1 cellular context compared by ENCODE assay signal in genomic region chr14:71834308-71835204, GRCh38.
TF ChIP-seq lines count a peak whose summit lies in the region.

No MANE protein-coding gene starts in this region.

TF ChIP-seq in GM23338, 12 proteins besides CTCF, POLR2A, EP300 and RAD21 (continued from another document):
- TF ChIP-seq, protein P1, sequence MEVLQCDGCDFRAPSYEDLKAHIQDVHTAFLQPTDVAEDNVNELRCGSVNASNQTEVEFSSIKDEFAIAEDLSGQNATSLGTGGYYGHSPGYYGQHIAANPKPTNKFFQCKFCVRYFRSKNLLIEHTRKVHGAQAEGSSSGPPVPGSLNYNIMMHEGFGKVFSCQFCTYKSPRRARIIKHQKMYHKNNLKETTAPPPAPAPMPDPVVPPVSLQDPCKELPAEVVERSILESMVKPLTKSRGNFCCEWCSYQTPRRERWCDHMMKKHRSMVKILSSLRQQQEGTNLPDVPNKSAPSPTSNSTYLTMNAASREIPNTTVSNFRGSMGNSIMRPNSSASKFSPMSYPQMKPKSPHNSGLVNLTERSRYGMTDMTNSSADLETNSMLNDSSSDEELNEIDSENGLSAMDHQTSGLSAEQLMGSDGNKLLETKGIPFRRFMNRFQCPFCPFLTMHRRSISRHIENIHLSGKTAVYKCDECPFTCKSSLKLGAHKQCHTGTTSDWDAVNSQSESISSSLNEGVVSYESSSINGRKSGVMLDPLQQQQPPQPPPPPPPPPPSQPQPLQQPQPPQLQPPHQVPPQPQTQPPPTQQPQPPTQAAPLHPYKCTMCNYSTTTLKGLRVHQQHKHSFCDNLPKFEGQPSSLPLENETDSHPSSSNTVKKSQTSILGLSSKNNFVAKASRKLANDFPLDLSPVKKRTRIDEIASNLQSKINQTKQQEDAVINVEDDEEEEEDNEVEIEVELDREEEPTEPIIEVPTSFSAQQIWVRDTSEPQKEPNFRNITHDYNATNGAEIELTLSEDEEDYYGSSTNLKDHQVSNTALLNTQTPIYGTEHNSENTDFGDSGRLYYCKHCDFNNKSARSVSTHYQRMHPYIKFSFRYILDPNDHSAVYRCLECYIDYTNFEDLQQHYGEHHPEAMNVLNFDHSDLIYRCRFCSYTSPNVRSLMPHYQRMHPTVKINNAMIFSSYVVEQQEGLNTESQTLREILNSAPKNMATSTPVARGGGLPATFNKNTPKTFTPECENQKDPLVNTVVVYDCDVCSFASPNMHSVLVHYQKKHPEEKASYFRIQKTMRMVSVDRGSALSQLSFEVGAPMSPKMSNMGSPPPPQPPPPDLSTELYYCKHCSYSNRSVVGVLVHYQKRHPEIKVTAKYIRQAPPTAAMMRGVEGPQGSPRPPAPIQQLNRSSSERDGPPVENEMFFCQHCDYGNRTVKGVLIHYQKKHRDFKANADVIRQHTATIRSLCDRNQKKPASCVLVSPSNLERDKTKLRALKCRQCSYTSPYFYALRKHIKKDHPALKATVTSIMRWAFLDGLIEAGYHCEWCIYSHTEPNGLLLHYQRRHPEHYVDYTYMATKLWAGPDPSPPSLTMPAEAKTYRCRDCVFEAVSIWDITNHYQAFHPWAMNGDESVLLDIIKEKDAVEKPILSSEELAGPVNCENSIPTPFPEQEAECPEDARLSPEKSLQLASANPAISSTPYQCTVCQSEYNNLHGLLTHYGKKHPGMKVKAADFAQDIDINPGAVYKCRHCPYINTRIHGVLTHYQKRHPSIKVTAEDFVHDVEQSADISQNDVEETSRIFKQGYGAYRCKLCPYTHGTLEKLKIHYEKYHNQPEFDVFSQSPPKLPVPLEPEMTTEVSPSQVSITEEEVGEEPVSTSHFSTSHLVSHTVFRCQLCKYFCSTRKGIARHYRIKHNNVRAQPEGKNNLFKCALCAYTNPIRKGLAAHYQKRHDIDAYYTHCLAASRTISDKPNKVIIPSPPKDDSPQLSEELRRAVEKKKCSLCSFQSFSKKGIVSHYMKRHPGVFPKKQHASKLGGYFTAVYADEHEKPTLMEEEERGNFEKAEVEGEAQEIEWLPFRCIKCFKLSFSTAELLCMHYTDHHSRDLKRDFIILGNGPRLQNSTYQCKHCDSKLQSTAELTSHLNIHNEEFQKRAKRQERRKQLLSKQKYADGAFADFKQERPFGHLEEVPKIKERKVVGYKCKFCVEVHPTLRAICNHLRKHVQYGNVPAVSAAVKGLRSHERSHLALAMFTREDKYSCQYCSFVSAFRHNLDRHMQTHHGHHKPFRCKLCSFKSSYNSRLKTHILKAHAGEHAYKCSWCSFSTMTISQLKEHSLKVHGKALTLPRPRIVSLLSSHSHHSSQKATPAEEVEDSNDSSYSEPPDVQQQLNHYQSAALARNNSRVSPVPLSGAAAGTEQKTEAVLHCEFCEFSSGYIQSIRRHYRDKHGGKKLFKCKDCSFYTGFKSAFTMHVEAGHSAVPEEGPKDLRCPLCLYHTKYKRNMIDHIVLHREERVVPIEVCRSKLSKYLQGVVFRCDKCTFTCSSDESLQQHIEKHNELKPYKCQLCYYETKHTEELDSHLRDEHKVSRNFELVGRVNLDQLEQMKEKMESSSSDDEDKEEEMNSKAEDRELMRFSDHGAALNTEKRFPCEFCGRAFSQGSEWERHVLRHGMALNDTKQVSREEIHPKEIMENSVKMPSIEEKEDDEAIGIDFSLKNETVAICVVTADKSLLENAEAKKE (CRISPR knock-in tag; IDR thresholded peaks at IDR 0.05) = no peak
- no peak for TF ChIP-seq EZH2 (IDR thresholded peaks at IDR 0.05; ENCODE audit: low read depth, unreplicated experiment)
- no peak for TF ChIP-seq EZH2phosphoT487 (IDR thresholded peaks at IDR 0.05; ENCODE audit: unreplicated experiment)
- TF ChIP-seq, protein P2, sequence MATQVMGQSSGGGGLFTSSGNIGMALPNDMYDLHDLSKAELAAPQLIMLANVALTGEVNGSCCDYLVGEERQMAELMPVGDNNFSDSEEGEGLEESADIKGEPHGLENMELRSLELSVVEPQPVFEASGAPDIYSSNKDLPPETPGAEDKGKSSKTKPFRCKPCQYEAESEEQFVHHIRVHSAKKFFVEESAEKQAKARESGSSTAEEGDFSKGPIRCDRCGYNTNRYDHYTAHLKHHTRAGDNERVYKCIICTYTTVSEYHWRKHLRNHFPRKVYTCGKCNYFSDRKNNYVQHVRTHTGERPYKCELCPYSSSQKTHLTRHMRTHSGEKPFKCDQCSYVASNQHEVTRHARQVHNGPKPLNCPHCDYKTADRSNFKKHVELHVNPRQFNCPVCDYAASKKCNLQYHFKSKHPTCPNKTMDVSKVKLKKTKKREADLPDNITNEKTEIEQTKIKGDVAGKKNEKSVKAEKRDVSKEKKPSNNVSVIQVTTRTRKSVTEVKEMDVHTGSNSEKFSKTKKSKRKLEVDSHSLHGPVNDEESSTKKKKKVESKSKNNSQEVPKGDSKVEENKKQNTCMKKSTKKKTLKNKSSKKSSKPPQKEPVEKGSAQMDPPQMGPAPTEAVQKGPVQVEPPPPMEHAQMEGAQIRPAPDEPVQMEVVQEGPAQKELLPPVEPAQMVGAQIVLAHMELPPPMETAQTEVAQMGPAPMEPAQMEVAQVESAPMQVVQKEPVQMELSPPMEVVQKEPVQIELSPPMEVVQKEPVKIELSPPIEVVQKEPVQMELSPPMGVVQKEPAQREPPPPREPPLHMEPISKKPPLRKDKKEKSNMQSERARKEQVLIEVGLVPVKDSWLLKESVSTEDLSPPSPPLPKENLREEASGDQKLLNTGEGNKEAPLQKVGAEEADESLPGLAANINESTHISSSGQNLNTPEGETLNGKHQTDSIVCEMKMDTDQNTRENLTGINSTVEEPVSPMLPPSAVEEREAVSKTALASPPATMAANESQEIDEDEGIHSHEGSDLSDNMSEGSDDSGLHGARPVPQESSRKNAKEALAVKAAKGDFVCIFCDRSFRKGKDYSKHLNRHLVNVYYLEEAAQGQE (IDR thresholded peaks at IDR 0.05; ENCODE audit: unreplicated experiment) = no peak
